Comparison of ENCODE assay signal across 8 cellular contexts in genomic region chr10:133394801-133395221, GRCh38. TPM values are rescaled to one million over a fixed set of nuclear protein-coding genes. Genes with fewer than 3 reads are reported as not detected.
A peak's percentile ranks its signal among the peaks of the same experiment; 100 is the strongest.
DNase-seq lines count a peak whose midpoint lies in the region; ATAC-seq, FAIRE-seq and TF ChIP-seq lines count a peak whose summit lies in the region.

No MANE protein-coding gene starts in this region.

- intact Hi-C loops in transverse colon (cut with DNase I; ENCODE audit: low total_unique reads): no loop called here

- TF ChIP-seq POLR2A in transverse colon (IDR thresholded peaks at IDR 0.05): no peak

- H3K27me3 Mint-ChIP-seq in astrocyte (ENCODE audit: low read depth, unreplicated experiment): no peaks in the 10 kb centered on the region

- peak overlapping the region; percentile 95 for H3K27ac Mint-ChIP-seq in astrocyte (ENCODE audit: unreplicated experiment)

- no peaks in the 10 kb centered on the region for H3K27me3 ChIP-seq in astrocyte (ENCODE audit: insufficient read depth, low read length)
- no peaks in the 10 kb centered on the region for H3K27me3 ChIP-seq in liver (ENCODE audit: control insufficient read depth in 4 of 4, insufficient read depth in 4 of 4, low read length in 3 of 4)
- H3K27me3 ChIP-seq in transverse colon: no peaks in the 10 kb centered on the region

- in situ Hi-C loops in transverse colon (cut with MboI; ENCODE audit: low pct_ligation_motif_present in 1 of 4, low pct_unique_long_range_greater_than_20kb in 1 of 4, low sequenced_read_pairs in 3 of 4): no loop called here

- H4K20me1 ChIP-seq in astrocyte (ENCODE audit: insufficient read depth, low read length): peaks cover 4% of the 10 kb centered on the region

- peaks cover 53% of the 10 kb centered on the region for H3K79me2 ChIP-seq in astrocyte (ENCODE audit: insufficient read depth, low read length)

- peaks cover 21% of the 10 kb centered on the region for H3K36me3 Mint-ChIP-seq in astrocyte (ENCODE audit: low read depth, unreplicated experiment)

- no peak for FAIRE-seq in astrocyte (lab: Jason Lieb, UNC)

- ATAC-seq in GM21717 (IDR thresholded peaks at IDR 0.05; ENCODE audit: unreplicated experiment): no peak

- TF ChIP-seq RAD21 in liver (IDR thresholded peaks at IDR 0.05): no peak

- no peaks in the 10 kb centered on the region for H3K9me3 ChIP-seq in astrocyte (ENCODE audit: insufficient read depth, low read depth, low read length)
- no peaks in the 10 kb centered on the region for H3K9me3 ChIP-seq in liver (ENCODE audit: control insufficient read depth in 4 of 4, low read length in 3 of 4)
- H3K9me3 ChIP-seq in transverse colon: no peaks in the 10 kb centered on the region

- peak; percentile 63 for DNase-seq in activated effector memory CD4-positive, alpha-beta T cell treated with anti-CD3 and anti-CD28 coated beads, Interleukin-2, amount 50 U/mL, for 16 hours
- no peak for DNase-seq in activated effector memory CD4-positive, alpha-beta T cell treated with Interleukin-2 at 50 U/mL for 16 hours
- DNase-seq in astrocyte (ENCODE audit: low read depth) (peak; percentile 14), transverse colon (no peak), GM03348 (ENCODE audit: low spot score) (no peak), DMS153 (lab: John Stamatoyannopoulos, UW) (no peak)

- peak overlapping the region; percentile 95 for H3K4me2 ChIP-seq in astrocyte (ENCODE audit: low read length)

- H3K9ac ChIP-seq in astrocyte (ENCODE audit: low read length) (peak overlapping the region; percentile 88), liver (ENCODE audit: low read depth in 1 of 2, low read length in 2 of 2) (peak overlapping the region; percentile 12 to 91)

- peaks cover 10% of the 10 kb centered on the region for H3K36me3 ChIP-seq in astrocyte (ENCODE audit: insufficient read depth, low read length)
- peaks cover 11 to 26% (median 13%) of the 10 kb centered on the region in 4 donors for H3K36me3 ChIP-seq in liver (ENCODE audit: control insufficient read depth in 4 of 4, insufficient read depth in 3 of 4, low read depth in 1 of 4, low read length in 3 of 4)
- H3K36me3 ChIP-seq in transverse colon: peaks cover 0 to 13% (median 5%) of the 10 kb centered on the region in 4 donors

- H3K4me3 Mint-ChIP-seq in astrocyte (ENCODE audit: unreplicated experiment): peak overlapping the region; percentile 92

- TF ChIP-seq CTCF in astrocyte (IDR thresholded peaks at IDR 0.05; ENCODE audit: insufficient read depth, low read depth, low read length) (no peak), liver (IDR thresholded peaks at IDR 0.05; ENCODE audit: low read depth, low read length, missing input control) (no peak), transverse colon (IDR thresholded peaks at IDR 0.05) (no peak)

- WGBS in liver: 34% methylated on average over 21 of the region's 21 CpGs
- 24% methylated on average over 21 of the region's 21 CpGs; no CpG with 5 or more reads in 1 of the 2 donors for WGBS in transverse colon (ENCODE audit: low coverage in 1 of 2), 2 donors

- peak overlapping the region; percentile 83 for H3K4me3 ChIP-seq in astrocyte (ENCODE audit: insufficient read depth, low read depth, low read length)
- peak overlapping the region; percentile 82 to 96 (median 91) for H3K4me3 ChIP-seq in liver (ENCODE audit: low read depth in 1 of 3, low read length in 3 of 3)
- H3K4me3 ChIP-seq in transverse colon: peak overlapping the region; percentile 65 to 93 (median 78)

- H2AFZ ChIP-seq in astrocyte (ENCODE audit: low read depth, low read length): peak overlapping the region; percentile 82

- no peak for TF ChIP-seq EP300 in transverse colon (IDR thresholded peaks at IDR 0.05; ENCODE audit: low read depth)

- H3K9me3 Mint-ChIP-seq in astrocyte (ENCODE audit: unreplicated experiment): no peaks in the 10 kb centered on the region

- peaks cover 16% of the 10 kb centered on the region for H3K4me1 Mint-ChIP-seq in astrocyte (ENCODE audit: low read depth, unreplicated experiment)

- H3K27ac ChIP-seq in astrocyte (ENCODE audit: low read depth, low read length): peak overlapping the region; percentile 68
- H3K27ac ChIP-seq in liver (ENCODE audit: low read depth in 1 of 2, low read length in 2 of 2): peak overlapping the region in 1 of 2 donors; percentile 81
- peak overlapping the region; percentile 88 to 91 (median 90) for H3K27ac ChIP-seq in transverse colon

- peaks cover 6% of the 10 kb centered on the region for H3K4me1 ChIP-seq in astrocyte (ENCODE audit: insufficient read depth, low read length)
- H3K4me1 ChIP-seq in liver (ENCODE audit: control insufficient read depth in 4 of 4, insufficient read depth in 4 of 4, low read length in 3 of 4): peaks cover 5 to 12% (median 7%) of the 10 kb centered on the region in 4 donors
- H3K4me1 ChIP-seq in transverse colon: peaks cover 5 to 16% (median 8%) of the 10 kb centered on the region in 4 donors

TF ChIP-seq in liver, 16 proteins besides CTCF, POLR2A, EP300 and RAD21:
- TF ChIP-seq TAF1 (conservative IDR thresholded peaks at IDR 0.05): no peak
- TF ChIP-seq GABPA (IDR thresholded peaks at IDR 0.05 in 1 of 2, conservative IDR thresholded peaks at IDR 0.05 in 1 of 2): no peak
- TF ChIP-seq HNF4A (conservative IDR thresholded peaks at IDR 0.05): no peak
- TF ChIP-seq, protein P1, sequence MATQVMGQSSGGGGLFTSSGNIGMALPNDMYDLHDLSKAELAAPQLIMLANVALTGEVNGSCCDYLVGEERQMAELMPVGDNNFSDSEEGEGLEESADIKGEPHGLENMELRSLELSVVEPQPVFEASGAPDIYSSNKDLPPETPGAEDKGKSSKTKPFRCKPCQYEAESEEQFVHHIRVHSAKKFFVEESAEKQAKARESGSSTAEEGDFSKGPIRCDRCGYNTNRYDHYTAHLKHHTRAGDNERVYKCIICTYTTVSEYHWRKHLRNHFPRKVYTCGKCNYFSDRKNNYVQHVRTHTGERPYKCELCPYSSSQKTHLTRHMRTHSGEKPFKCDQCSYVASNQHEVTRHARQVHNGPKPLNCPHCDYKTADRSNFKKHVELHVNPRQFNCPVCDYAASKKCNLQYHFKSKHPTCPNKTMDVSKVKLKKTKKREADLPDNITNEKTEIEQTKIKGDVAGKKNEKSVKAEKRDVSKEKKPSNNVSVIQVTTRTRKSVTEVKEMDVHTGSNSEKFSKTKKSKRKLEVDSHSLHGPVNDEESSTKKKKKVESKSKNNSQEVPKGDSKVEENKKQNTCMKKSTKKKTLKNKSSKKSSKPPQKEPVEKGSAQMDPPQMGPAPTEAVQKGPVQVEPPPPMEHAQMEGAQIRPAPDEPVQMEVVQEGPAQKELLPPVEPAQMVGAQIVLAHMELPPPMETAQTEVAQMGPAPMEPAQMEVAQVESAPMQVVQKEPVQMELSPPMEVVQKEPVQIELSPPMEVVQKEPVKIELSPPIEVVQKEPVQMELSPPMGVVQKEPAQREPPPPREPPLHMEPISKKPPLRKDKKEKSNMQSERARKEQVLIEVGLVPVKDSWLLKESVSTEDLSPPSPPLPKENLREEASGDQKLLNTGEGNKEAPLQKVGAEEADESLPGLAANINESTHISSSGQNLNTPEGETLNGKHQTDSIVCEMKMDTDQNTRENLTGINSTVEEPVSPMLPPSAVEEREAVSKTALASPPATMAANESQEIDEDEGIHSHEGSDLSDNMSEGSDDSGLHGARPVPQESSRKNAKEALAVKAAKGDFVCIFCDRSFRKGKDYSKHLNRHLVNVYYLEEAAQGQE (IDR thresholded peaks at IDR 0.05): no peak
- no peak for TF ChIP-seq JUND (IDR thresholded peaks at IDR 0.05)
- TF ChIP-seq FOXA2 (IDR thresholded peaks at IDR 0.05): no peak
- TF ChIP-seq NR2F2 (IDR thresholded peaks at IDR 0.05): no peak
- TF ChIP-seq ZBTB33 (IDR thresholded peaks at IDR 0.05): no peak
- no peak for TF ChIP-seq HNF4G (IDR thresholded peaks at IDR 0.05)

RNA-seq across cellular contexts. Expression of gene MTG1, which starts 0.9 kb away (rescaled TPM):
- 44.0 and 52.3 TPM in 2 replicates for total RNA-seq in astrocyte
- total RNA-seq in liver: 10 to 100 TPM; 19.4 to 43.1 TPM
- polyA plus RNA-seq in liver: 10 to 100 TPM; 33.2 to 70.6 TPM
- total RNA-seq in transverse colon: 100 to 1,000 TPM in 1 of 4 donors, 10 to 100 TPM in 3; 26.5 to 139 (median 47.0) TPM

RNA-seq across cellular contexts. Expression of gene PAOX, which starts 15.7 kb away (rescaled TPM):
- total RNA-seq in astrocyte (6.9 and 7.9 TPM in 2 replicates), liver (10 to 100 TPM in 1 of 2 donors, 1 to 10 TPM in 1; 4.8 to 17.5 TPM), transverse colon (10 to 100 TPM; 11.3 to 32.4 (median 17.1) TPM)
- 10 to 100 TPM in 1 of 2 donors, 1 to 10 TPM in 1; 9.1 to 17.8 TPM for polyA plus RNA-seq in liver

RNA-seq across cellular contexts. Expression of gene ECHS1, which starts 21.7 kb away (rescaled TPM):
- total RNA-seq in astrocyte (81.0 and 90.9 TPM in 2 replicates), liver (100 to 1,000 TPM in 1 of 2 donors, 10 to 100 TPM in 1; 41.5 to 214 TPM), transverse colon (100 to 1,000 TPM in 3 of 4 donors, 10 to 100 TPM in 1; 48.3 to 165 (median 120) TPM)
- polyA plus RNA-seq in liver: 100 to 1,000 TPM; 493 to 849 TPM

RNA-seq across cellular contexts. Expression of gene SPRN, which starts 29.6 kb away (rescaled TPM):
- total RNA-seq in astrocyte (3.7 and 4.0 TPM in 2 replicates), liver (not detected), transverse colon (not detected)
- polyA plus RNA-seq in liver: 10 to 100 TPM in 1 of 2 donors, 1 to 10 TPM in 1; 1.3 to 36.4 TPM

RNA-seq across cellular contexts. Expression of gene FUOM, which starts 37.0 kb away (rescaled TPM):
- total RNA-seq in astrocyte: 28.8 and 29.3 TPM in 2 replicates
- total RNA-seq in liver: 10 to 100 TPM; 24.3 to 67.6 TPM
- polyA plus RNA-seq in liver: 100 to 1,000 TPM; 124 to 194 TPM
- total RNA-seq in transverse colon: 10 to 100 TPM in 3 of 4 donors, 1 to 10 TPM in 1; 1.2 to 43.3 (median 28.8) TPM

Comparison
In these comparisons a context has a peak if more than half of its experiments do, and no peak if none do; other contexts are left out.
1. DNase-seq: peak in activated effector memory CD4-positive, alpha-beta T cell treated with anti-CD3 and anti-CD28 coated beads, Interleukin-2, amount 50 U/mL, for 16 hours (single experiment) and astrocyte (single experiment); none in activated effector memory CD4-positive, alpha-beta T cell treated with Interleukin-2 at 50 U/mL for 16 hours (single experiment), transverse colon (single experiment), GM03348 (single experiment) and DMS153 (single experiment).
2. Peak in every context shown above with its lines, with median percentiles within 50 percentile points of each other: H3K4me3 ChIP-seq.